In the genomic region with DNA sequence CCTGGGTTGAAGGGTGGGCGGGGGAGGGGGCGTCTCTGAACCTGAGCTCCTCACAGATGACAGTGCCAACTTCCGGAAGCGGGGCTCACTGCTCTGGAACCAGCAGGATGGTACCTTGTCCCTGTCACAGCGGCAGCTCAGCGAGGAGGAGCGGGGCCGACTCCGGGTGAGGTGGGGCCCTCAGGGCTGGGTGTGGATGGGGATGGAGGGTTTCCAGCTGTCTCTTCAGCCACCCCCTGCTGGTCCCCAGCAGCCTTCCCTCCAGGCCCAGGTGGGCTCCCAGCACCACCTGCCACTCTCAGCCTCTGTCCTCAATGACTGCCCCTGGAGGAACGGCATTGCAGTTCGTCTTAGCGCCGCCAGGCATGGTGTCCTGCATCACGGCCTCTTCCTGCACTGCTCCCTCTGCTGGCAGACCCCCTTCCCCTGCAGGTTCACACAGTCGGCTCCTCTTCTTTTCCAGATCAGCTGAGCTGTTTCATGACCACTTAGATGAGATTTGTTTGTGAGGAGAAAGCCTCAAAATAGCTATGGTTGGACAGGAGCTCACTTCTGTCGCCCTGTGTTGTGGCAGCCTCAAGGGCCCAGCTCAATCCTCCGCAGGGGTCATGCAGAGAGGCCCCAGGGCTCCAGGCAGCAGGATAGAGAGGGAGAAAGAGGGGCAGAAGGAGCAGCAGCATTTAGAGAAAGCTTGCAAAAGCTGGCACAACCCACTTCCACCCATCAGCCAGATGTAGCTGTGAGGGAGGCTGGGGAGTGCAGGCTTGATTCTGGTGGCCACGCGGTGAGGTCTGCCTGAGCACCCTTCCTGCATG, we compare ENCODE assay signal across 1 cellular context.
TF ChIP-seq lines count a peak whose summit lies in the region.

No MANE protein-coding gene starts in this region.

TF ChIP-seq in HepG2, 621 proteins besides CTCF, POLR2A, EP300 and RAD21 (continues in another document):
- TF ChIP-seq NR2F6 (IDR thresholded peaks at IDR 0.05): no peak
- TF ChIP-seq NR2F6 (CRISPR knock-in tag; IDR thresholded peaks at IDR 0.05): peak; percentile 52; the same call in 1 of the 2 replicates
- no peak for TF ChIP-seq ZNF224 (CRISPR knock-in tag; IDR thresholded peaks at IDR 0.05)
- TF ChIP-seq HDAC1 (CRISPR knock-in tag; IDR thresholded peaks at IDR 0.05): no peak
- no peak for TF ChIP-seq PAX8 (CRISPR knock-in tag; IDR thresholded peaks at IDR 0.05; ENCODE audit: borderline replicate concordance)
- no peak for TF ChIP-seq PHB2 (IDR thresholded peaks at IDR 0.05; ENCODE audit: partially characterized antibody)
- TF ChIP-seq KDM2A (CRISPR knock-in tag; IDR thresholded peaks at IDR 0.05; ENCODE audit: borderline replicate concordance, low read depth): peak; percentile 79
- TF ChIP-seq ZNF709 (CRISPR knock-in tag; IDR thresholded peaks at IDR 0.05): no peak
- no peak for TF ChIP-seq ZMAT3 (CRISPR knock-in tag; conservative IDR thresholded peaks at IDR 0.05)
- TF ChIP-seq ZNF317 (CRISPR knock-in tag; IDR thresholded peaks at IDR 0.05): no peak
- TF ChIP-seq, protein P1, sequence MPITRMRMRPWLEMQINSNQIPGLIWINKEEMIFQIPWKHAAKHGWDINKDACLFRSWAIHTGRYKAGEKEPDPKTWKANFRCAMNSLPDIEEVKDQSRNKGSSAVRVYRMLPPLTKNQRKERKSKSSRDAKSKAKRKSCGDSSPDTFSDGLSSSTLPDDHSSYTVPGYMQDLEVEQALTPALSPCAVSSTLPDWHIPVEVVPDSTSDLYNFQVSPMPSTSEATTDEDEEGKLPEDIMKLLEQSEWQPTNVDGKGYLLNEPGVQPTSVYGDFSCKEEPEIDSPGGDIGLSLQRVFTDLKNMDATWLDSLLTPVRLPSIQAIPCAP (CRISPR knock-in tag; IDR thresholded peaks at IDR 0.05; ENCODE audit: low read depth): no peak
- no peak for TF ChIP-seq ZNF713 (CRISPR knock-in tag; IDR thresholded peaks at IDR 0.05)
- TF ChIP-seq ZNF44 (CRISPR knock-in tag; IDR thresholded peaks at IDR 0.05): no peak
- TF ChIP-seq, protein P2, sequence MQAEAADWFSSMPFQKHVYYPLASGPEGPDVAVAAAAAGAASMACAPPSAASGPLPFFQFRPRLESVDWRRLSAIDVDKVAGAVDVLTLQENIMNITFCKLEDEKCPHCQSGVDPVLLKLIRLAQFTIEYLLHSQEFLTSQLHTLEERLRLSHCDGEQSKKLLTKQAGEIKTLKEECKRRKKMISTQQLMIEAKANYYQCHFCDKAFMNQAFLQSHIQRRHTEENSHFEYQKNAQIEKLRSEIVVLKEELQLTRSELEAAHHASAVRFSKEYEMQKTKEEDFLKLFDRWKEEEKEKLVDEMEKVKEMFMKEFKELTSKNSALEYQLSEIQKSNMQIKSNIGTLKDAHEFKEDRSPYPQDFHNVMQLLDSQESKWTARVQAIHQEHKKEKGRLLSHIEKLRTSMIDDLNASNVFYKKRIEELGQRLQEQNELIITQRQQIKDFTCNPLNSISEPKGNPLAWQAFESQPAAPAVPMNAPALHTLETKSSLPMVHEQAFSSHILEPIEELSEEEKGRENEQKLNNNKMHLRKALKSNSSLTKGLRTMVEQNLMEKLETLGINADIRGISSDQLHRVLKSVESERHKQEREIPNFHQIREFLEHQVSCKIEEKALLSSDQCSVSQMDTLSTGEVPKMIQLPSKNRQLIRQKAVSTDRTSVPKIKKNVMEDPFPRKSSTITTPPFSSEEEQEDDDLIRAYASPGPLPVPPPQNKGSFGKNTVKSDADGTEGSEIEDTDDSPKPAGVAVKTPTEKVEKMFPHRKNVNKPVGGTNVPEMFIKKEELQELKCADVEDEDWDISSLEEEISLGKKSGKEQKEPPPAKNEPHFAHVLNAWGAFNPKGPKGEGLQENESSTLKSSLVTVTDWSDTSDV (CRISPR knock-in tag; IDR thresholded peaks at IDR 0.05): no peak
- no peak for TF ChIP-seq ZFP41 (CRISPR knock-in tag; IDR thresholded peaks at IDR 0.05; ENCODE audit: borderline replicate concordance)
- TF ChIP-seq, protein P3, sequence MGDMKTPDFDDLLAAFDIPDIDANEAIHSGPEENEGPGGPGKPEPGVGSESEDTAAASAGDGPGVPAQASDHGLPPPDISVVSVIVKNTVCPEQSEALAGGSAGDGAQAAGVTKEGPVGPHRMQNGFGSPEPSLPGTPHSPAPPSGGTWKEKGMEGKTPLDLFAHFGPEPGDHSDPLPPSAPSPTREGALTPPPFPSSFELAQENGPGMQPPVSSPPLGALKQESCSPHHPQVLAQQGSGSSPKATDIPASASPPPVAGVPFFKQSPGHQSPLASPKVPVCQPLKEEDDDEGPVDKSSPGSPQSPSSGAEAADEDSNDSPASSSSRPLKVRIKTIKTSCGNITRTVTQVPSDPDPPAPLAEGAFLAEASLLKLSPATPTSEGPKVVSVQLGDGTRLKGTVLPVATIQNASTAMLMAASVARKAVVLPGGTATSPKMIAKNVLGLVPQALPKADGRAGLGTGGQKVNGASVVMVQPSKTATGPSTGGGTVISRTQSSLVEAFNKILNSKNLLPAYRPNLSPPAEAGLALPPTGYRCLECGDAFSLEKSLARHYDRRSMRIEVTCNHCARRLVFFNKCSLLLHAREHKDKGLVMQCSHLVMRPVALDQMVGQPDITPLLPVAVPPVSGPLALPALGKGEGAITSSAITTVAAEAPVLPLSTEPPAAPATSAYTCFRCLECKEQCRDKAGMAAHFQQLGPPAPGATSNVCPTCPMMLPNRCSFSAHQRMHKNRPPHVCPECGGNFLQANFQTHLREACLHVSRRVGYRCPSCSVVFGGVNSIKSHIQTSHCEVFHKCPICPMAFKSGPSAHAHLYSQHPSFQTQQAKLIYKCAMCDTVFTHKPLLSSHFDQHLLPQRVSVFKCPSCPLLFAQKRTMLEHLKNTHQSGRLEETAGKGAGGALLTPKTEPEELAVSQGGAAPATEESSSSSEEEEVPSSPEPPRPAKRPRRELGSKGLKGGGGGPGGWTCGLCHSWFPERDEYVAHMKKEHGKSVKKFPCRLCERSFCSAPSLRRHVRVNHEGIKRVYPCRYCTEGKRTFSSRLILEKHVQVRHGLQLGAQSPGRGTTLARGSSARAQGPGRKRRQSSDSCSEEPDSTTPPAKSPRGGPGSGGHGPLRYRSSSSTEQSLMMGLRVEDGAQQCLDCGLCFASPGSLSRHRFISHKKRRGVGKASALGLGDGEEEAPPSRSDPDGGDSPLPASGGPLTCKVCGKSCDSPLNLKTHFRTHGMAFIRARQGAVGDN (CRISPR knock-in tag; IDR thresholded peaks at IDR 0.05): peak; percentile 38; the same call in 1 of the 2 replicates
- TF ChIP-seq KLF11 (CRISPR knock-in tag; IDR thresholded peaks at IDR 0.05): no peak
- TF ChIP-seq ZNF737 (CRISPR knock-in tag; IDR thresholded peaks at IDR 0.05; ENCODE audit: borderline replicate concordance): no peak
- no peak for TF ChIP-seq TAF15 (IDR thresholded peaks at IDR 0.05; ENCODE audit: low read depth, low read length, poor library complexity, severe bottlenecking)
- no peak for TF ChIP-seq FOSL1 (CRISPR knock-in tag; IDR thresholded peaks at IDR 0.05; ENCODE audit: borderline replicate concordance)
- TF ChIP-seq, protein P4, sequence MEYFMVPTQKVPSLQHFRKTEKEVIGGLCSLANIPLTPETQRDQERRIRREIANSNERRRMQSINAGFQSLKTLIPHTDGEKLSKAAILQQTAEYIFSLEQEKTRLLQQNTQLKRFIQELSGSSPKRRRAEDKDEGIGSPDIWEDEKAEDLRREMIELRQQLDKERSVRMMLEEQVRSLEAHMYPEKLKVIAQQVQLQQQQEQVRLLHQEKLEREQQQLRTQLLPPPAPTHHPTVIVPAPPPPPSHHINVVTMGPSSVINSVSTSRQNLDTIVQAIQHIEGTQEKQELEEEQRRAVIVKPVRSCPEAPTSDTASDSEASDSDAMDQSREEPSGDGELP (IDR thresholded peaks at IDR 0.05; ENCODE audit: borderline replicate concordance, low read depth): peak; percentile 47; the same call in 1 of the 2 replicates
- no peak for TF ChIP-seq ATAD3A (CRISPR knock-in tag; IDR thresholded peaks at IDR 0.05)
- peak; percentile 14; the same call in 1 of the 2 replicates for TF ChIP-seq FOSL2 (CRISPR knock-in tag; IDR thresholded peaks at IDR 0.05)
- peak; percentile 81 for TF ChIP-seq STAG1 (CRISPR knock-in tag; IDR thresholded peaks at IDR 0.05)
- TF ChIP-seq ZMYM2 (CRISPR knock-in tag; IDR thresholded peaks at IDR 0.05): no peak
- no peak for TF ChIP-seq PHF5A (CRISPR knock-in tag; IDR thresholded peaks at IDR 0.05; ENCODE audit: low read depth, unreplicated experiment)
- TF ChIP-seq ZNF768 (CRISPR knock-in tag; IDR thresholded peaks at IDR 0.05): peak; percentile 32; the same call in 1 of the 2 replicates
- TF ChIP-seq EED (CRISPR knock-in tag; IDR thresholded peaks at IDR 0.05): no peak
- no peak for TF ChIP-seq PLRG1 (conservative IDR thresholded peaks at IDR 0.05)
- TF ChIP-seq POLR2AphosphoS5 (IDR thresholded peaks at IDR 0.05; ENCODE audit: low read depth, low read length): no peak
- TF ChIP-seq, protein P5, sequence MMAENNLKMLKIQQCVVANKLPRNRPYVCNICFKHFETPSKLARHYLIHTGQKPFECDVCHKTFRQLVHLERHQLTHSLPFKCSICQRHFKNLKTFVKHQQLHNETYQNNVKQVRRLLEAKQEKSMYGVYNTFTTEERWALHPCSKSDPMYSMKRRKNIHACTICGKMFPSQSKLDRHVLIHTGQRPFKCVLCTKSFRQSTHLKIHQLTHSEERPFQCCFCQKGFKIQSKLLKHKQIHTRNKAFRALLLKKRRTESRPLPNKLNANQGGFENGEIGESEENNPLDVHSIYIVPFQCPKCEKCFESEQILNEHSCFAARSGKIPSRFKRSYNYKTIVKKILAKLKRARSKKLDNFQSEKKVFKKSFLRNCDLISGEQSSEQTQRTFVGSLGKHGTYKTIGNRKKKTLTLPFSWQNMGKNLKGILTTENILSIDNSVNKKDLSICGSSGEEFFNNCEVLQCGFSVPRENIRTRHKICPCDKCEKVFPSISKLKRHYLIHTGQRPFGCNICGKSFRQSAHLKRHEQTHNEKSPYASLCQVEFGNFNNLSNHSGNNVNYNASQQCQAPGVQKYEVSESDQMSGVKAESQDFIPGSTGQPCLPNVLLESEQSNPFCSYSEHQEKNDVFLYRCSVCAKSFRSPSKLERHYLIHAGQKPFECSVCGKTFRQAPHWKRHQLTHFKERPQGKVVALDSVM (CRISPR knock-in tag; IDR thresholded peaks at IDR 0.05): no peak
- no peak for TF ChIP-seq MTF1 (CRISPR knock-in tag; IDR thresholded peaks at IDR 0.05)
- TF ChIP-seq SMC3 (IDR thresholded peaks at IDR 0.05; ENCODE audit: low read length): peak; percentile 91
- no peak for TF ChIP-seq HNRNPL (IDR thresholded peaks at IDR 0.05; ENCODE audit: low read depth, low read length)
- no peak for TF ChIP-seq ZNF569 (CRISPR knock-in tag; IDR thresholded peaks at IDR 0.05; ENCODE audit: borderline replicate concordance)
- TF ChIP-seq TCF12 (IDR thresholded peaks at IDR 0.05): no peak
- no peak for TF ChIP-seq TCF12 (CRISPR knock-in tag; IDR thresholded peaks at IDR 0.05)
- TF ChIP-seq, protein P6, sequence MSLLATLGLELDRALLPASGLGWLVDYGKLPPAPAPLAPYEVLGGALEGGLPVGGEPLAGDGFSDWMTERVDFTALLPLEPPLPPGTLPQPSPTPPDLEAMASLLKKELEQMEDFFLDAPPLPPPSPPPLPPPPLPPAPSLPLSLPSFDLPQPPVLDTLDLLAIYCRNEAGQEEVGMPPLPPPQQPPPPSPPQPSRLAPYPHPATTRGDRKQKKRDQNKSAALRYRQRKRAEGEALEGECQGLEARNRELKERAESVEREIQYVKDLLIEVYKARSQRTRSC (CRISPR knock-in tag; IDR thresholded peaks at IDR 0.05; ENCODE audit: low read depth): no peak
- TF ChIP-seq SMARCE1 (IDR thresholded peaks at IDR 0.05; ENCODE audit: borderline replicate concordance): no peak
- no peak for TF ChIP-seq SP2 (CRISPR knock-in tag; IDR thresholded peaks at IDR 0.05)
- no peak for TF ChIP-seq ZNF782 (CRISPR knock-in tag; IDR thresholded peaks at IDR 0.05; ENCODE audit: borderline replicate concordance)
- TF ChIP-seq ZNF30 (CRISPR knock-in tag; IDR thresholded peaks at IDR 0.05): no peak
- TF ChIP-seq, protein P7, sequence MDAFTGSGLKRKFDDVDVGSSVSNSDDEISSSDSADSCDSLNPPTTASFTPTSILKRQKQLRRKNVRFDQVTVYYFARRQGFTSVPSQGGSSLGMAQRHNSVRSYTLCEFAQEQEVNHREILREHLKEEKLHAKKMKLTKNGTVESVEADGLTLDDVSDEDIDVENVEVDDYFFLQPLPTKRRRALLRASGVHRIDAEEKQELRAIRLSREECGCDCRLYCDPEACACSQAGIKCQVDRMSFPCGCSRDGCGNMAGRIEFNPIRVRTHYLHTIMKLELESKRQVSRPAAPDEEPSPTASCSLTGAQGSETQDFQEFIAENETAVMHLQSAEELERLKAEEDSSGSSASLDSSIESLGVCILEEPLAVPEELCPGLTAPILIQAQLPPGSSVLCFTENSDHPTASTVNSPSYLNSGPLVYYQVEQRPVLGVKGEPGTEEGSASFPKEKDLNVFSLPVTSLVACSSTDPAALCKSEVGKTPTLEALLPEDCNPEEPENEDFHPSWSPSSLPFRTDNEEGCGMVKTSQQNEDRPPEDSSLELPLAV (CRISPR knock-in tag; conservative IDR thresholded peaks at IDR 0.05; ENCODE audit: low read depth): no peak
- no peak for TF ChIP-seq MEF2D (CRISPR knock-in tag; IDR thresholded peaks at IDR 0.05)
- TF ChIP-seq YEATS2 (CRISPR knock-in tag; IDR thresholded peaks at IDR 0.05; ENCODE audit: borderline replicate concordance): no peak
- TF ChIP-seq CBX5 (CRISPR knock-in tag; IDR thresholded peaks at IDR 0.05; ENCODE audit: borderline replicate concordance): 0 out of 2 replicates have a peak, but pooled peaks have one; percentile 26
- TF ChIP-seq, protein P8, sequence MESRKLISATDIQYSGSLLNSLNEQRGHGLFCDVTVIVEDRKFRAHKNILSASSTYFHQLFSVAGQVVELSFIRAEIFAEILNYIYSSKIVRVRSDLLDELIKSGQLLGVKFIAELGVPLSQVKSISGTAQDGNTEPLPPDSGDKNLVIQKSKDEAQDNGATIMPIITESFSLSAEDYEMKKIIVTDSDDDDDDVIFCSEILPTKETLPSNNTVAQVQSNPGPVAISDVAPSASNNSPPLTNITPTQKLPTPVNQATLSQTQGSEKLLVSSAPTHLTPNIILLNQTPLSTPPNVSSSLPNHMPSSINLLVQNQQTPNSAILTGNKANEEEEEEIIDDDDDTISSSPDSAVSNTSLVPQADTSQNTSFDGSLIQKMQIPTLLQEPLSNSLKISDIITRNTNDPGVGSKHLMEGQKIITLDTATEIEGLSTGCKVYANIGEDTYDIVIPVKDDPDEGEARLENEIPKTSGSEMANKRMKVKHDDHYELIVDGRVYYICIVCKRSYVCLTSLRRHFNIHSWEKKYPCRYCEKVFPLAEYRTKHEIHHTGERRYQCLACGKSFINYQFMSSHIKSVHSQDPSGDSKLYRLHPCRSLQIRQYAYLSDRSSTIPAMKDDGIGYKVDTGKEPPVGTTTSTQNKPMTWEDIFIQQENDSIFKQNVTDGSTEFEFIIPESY (CRISPR knock-in tag; IDR thresholded peaks at IDR 0.05): peak; percentile 65
- TF ChIP-seq ZSCAN9 (CRISPR knock-in tag; IDR thresholded peaks at IDR 0.05; ENCODE audit: borderline replicate concordance): no peak
- TF ChIP-seq, protein P9, sequence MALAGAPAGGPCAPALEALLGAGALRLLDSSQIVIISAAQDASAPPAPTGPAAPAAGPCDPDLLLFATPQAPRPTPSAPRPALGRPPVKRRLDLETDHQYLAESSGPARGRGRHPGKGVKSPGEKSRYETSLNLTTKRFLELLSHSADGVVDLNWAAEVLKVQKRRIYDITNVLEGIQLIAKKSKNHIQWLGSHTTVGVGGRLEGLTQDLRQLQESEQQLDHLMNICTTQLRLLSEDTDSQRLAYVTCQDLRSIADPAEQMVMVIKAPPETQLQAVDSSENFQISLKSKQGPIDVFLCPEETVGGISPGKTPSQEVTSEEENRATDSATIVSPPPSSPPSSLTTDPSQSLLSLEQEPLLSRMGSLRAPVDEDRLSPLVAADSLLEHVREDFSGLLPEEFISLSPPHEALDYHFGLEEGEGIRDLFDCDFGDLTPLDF (CRISPR knock-in tag; IDR thresholded peaks at IDR 0.05): no peak
